ENCODE assay signal across 9 cellular contexts in the genomic region with DNA sequence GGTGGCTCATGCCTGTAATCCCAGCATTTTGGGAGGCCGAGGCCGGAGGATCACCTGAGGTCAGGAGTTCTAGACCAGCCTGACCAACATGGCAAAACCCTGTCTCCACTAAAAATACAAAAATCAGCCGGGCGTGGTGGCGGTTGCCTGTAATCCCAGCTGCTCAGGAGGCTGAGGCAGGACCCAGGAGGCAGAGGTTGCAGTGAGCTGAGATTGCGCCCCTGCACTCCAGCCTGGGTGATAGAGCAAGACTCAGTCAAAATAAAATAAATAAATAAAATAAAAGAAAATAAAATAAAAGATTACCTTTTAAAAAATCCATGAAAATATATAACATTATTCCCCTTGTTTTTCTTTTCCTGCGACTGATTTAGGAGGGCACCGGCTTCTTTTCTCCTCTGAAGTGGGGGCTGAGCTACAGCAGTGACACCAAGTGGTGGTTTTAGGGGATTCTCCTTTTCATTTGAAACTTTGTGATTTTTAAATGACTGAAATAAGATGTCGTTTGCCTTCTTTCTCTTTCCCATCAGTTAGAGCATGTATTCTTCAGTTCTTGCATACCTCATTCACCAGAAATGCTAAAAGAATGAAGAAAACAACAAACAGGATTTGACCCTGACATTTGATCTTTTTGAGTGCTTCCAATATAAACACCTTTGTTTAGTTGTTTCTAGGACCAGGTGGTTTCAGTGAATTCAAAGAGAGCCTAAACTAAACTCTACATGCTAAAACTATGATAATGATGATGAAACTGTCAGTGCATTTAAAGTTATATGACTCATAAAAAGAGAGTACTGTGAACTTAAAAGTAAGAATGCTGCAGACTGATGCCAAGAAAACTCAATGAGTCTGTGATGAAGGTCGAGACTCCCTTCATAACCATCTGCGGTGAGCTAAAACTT. TPM values are rescaled to one million over a fixed set of nuclear protein-coding genes. Genes with fewer than 3 reads are reported as not detected.
DNase-seq lines count a peak whose midpoint lies in the region; ATAC-seq, FAIRE-seq and TF ChIP-seq lines count a peak whose summit lies in the region.
"Had no signal": no experiment of that assay in that cellular context is flagged by ENCODE, and none has a peak within 500 bp of the region (broad histone marks: within the 10 kb centered on the region; RNA-seq: fewer than 3 reads in every experiment).

No MANE protein-coding gene starts in this region.

- peak in 1 of 2 experiments; percentile 45 for DNase-seq in A549 (ENCODE audit: low read depth in 1 of 2, low spot score in 1 of 2)
- DNase-seq in NCI-H2029 treated with DMSO at 0.1 percent for 48 hours (lab: John Stamatoyannopoulos, UW): peak; percentile 10
- peak; percentile 71 for DNase-seq in cerebellar cortex (ENCODE audit: low spot score)
- DNase-seq in midbrain (lab: John Stamatoyannopoulos, UW): peak; percentile 10
- no peak for DNase-seq in cerebellar nuclear complex (lab: John Stamatoyannopoulos, UW)
- DNase-seq in RCC 7860 (ENCODE audit: low spot score): no peak

- TF ChIP-seq EP300 in A549 (IDR thresholded peaks at IDR 0.05): no peak

- no peaks in the 10 kb centered on the region for H3K9me3 ChIP-seq in A549

- peak overlapping the region; percentile 61 for H3K4me2 ChIP-seq in A549

- peaks cover 33% of the 10 kb centered on the region for H3K4me1 ChIP-seq in A549

- TF ChIP-seq RAD21 in A549 (conservative IDR thresholded peaks at IDR 0.05 in 1 of 2, IDR thresholded peaks at IDR 0.05 in 1 of 2): peak; percentile 71 to 74

- POLR2A ChIA-PET in A549 (lab: Yijun Ruan, JAX): interaction anchor here (1.1 kb wide), 1 partner anchor 164 kb away, joined by 4 read pairs; a partner anchor contains a TSS

- FAIRE-seq in A549 (lab: Jason Lieb, UNC) (peak; percentile 90), RCC 7860 (lab: Jason Lieb, UNC) (no peak)

- no peak for TF ChIP-seq POLR2A in A549 (IDR thresholded peaks at IDR 0.05; ENCODE audit: low read length)

- H3K4me3 ChIP-seq in A549: no peak overlapping the region

- CTCF ChIA-PET in A549 (lab: Yijun Ruan, JAX): interaction anchor here (1.0 to 4.0 kb wide), 3 partner anchors 9 to 163 kb away, joined by 3 to 35 read pairs (median 7); a partner anchor contains a TSS

- TF ChIP-seq CTCF in A549 (IDR thresholded peaks at IDR 0.05): peak; percentile 74

- peak overlapping the region; percentile 67 to 73; a peak in 3 of 6 replicates for H3K27ac ChIP-seq in A549

- ATAC-seq in A549 (peak; percentile 56 to 65; a peak in 4 of 6 replicates), GM21390 (IDR thresholded peaks at IDR 0.05; ENCODE audit: unreplicated experiment) (peak; percentile 51), HG03095 (IDR thresholded peaks at IDR 0.05; ENCODE audit: unreplicated experiment) (no peak)
- ATAC-seq: activated T-cell treated with anti-CD3 and anti-CD28 coated beads, Interleukin-2, amount 50 U/mL, for 72 hours had no signal

- 50% methylated on average over 11 of the region's 11 CpGs for WGBS in A549 (ENCODE audit: missing lambda C conversion rate)

TF ChIP-seq in A549, 52 proteins besides CTCF, POLR2A, EP300 and RAD21:
- no peak for TF ChIP-seq KDM1A (IDR thresholded peaks at IDR 0.05; ENCODE audit: low read depth)
- peak; percentile 72 for TF ChIP-seq SMC3 (IDR thresholded peaks at IDR 0.05)
- no peak for TF ChIP-seq FOSB (CRISPR knock-in tag; IDR thresholded peaks at IDR 0.05)
- TF ChIP-seq POLR2AphosphoS2 (conservative IDR thresholded peaks at IDR 0.05; ENCODE audit: low read length): no peak
- TF ChIP-seq RFX5 (IDR thresholded peaks at IDR 0.05): no peak
- TF ChIP-seq FOSL2 (IDR thresholded peaks at IDR 0.05): no peak
- TF ChIP-seq FOSL2 (CRISPR knock-in tag; IDR thresholded peaks at IDR 0.05): peak; percentile 66; the same call in 1 of the 2 replicates

RNA-seq across cellular contexts. Expression of a gene that starts 22.6 kb away (rescaled TPM):
- polyA plus RNA-seq in A549 (2011; rRNA removed) (6.5 and 7.1 TPM in 2 replicates), A549 (2017; fragmentation: RNase III; extraction: RNeasy Plus Mini Kit Qiagen cat#74134 plus additional on column Dnase treatment) (2.3 to 3.0 TPM (median 2.3 TPM) in 3 replicates)
- 2.2 and 2.4 TPM in 2 replicates for polyA plus RNA-seq in A549 (2012; cell fraction: cytosol; rRNA removed)
- 2.1 and 2.3 TPM in 2 replicates for polyA plus RNA-seq in A549 (2012; cell fraction: nucleus; rRNA removed)
- polyA minus RNA-seq in A549 (2011; rRNA and poly(A)+ RNA removed): 6.5 and 7.4 TPM in 2 replicates

Comparison
In these comparisons a context has a peak if more than half of its experiments do, and no peak if none do; other contexts are left out.
1. DNase-seq: peak in NCI-H2029 treated with DMSO at 0.1 percent for 48 hours (single experiment), cerebellar cortex (single experiment) and midbrain (single experiment); none in cerebellar nuclear complex (0 of 2) and RCC 7860 (single experiment).